ENCODE assay signal across 8 cellular contexts in the genomic region with DNA sequence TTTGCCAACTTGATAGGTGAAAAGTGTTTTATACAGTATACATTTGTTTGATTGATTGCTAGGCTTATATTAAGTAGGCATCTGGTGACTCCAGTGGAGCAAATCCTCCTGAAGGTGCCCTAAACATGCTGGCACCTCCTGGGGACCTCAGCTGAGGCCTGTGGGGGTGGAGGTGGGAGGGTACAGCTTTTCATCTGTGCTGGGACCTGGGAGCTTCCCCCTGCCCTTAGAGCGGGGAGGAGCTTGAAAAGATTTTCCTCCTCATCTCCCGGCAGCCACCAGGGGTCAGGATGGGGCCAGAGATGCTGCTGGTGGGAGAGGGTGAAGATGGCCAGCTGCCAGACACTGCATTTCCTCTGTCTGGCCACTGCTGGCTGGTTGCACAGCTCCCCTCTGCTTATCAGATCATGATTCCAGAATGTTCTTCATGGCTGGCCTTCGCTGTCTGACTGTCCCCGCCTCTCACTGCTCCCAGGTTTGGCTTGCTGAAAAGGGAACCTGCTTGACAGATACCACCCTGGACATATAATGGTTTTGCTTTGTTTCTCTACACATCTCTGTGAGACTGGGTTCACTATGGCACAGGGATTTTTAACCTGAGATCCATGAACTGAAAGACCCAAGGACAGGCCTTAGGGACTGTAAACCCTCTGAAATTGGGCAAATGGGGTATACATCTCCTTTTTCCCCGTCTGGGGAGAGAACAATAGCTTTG. TPM values are rescaled to one million over a fixed set of nuclear protein-coding genes. Genes with fewer than 3 reads are reported as not detected.
DNase-seq lines count a peak whose midpoint lies in the region; ATAC-seq and TF ChIP-seq lines count a peak whose summit lies in the region.

No MANE protein-coding gene starts in this region.

- H3K4me3 Mint-ChIP-seq in CD4-positive, CD25-positive, alpha-beta regulatory T cell, result no peak overlapping the region

- ATAC-seq in CD4-positive, CD25-positive, alpha-beta regulatory T cell (ENCODE audit: low read depth in 2 of 2), result peak; percentile 79 to 86
- ATAC-seq in GM19438 (IDR thresholded peaks at IDR 0.05; ENCODE audit: low read depth, unreplicated experiment), result peak; percentile 97
- peak; percentile 96 for ATAC-seq in HG03520 (IDR thresholded peaks at IDR 0.05; ENCODE audit: unreplicated experiment)

- H3K36me3 ChIP-seq in CD4-positive, CD25-positive, alpha-beta regulatory T cell (ENCODE audit: control insufficient read depth, insufficient read depth, low read length), result no peaks in the 10 kb centered on the region
- no peaks in the 10 kb centered on the region for H3K36me3 ChIP-seq in liver (ENCODE audit: control insufficient read depth in 4 of 4, insufficient read depth in 3 of 4, low read depth in 1 of 4, low read length in 3 of 4)

- DNase-seq in CD4-positive, CD25-positive, alpha-beta regulatory T cell, result peak; percentile 61 to 73 (median 68)
- DNase-seq in NCI-H524 treated with DMSO at 0.1 percent for 48 hours (lab: John Stamatoyannopoulos, UW), result peak; percentile 80
- peak; percentile 89 for DNase-seq in activated CD4-positive, alpha-beta T cell treated with anti-CD3 and anti-CD28 coated beads for 48 hours
- peak; percentile 59 to 60 (median 59) for DNase-seq in stimulated activated CD4-positive, alpha-beta T cell treated with anti-CD3 and anti-CD28 coated beads, TNF-alpha, amount 100 ng/mL, for 1 hour (ENCODE audit: low read depth in 3 of 3, low spot score in 1 of 3)

- H3K27ac ChIP-seq in CD4-positive, CD25-positive, alpha-beta regulatory T cell (ENCODE audit: insufficient read depth, low read length, poor library complexity, severe bottlenecking), result no peak overlapping the region
- H3K27ac ChIP-seq in cingulate gyrus (ENCODE audit: low read depth, low read length) (peak overlapping the region; percentile 5), liver (ENCODE audit: low read depth in 1 of 2, low read length in 2 of 2) (no peak overlapping the region)

- no peaks in the 10 kb centered on the region for H3K4me1 ChIP-seq in CD4-positive, CD25-positive, alpha-beta regulatory T cell (ENCODE audit: control insufficient read depth, insufficient read depth, low read length, poor library complexity, severe bottlenecking)
- H3K4me1 ChIP-seq in liver (ENCODE audit: control insufficient read depth in 4 of 4, insufficient read depth in 4 of 4, low read length in 3 of 4), result peaks cover 0 to 11% (median 5%) of the 10 kb centered on the region in 4 donors

- no peak overlapping the region for H3K9ac ChIP-seq in liver (ENCODE audit: low read depth in 1 of 2, low read length in 2 of 2)

- H3K9me3 ChIP-seq in CD4-positive, CD25-positive, alpha-beta regulatory T cell (ENCODE audit: control insufficient read depth in 2 of 2, low read length in 2 of 2), result no peaks in the 10 kb centered on the region
- H3K9me3 ChIP-seq in liver (ENCODE audit: control insufficient read depth in 4 of 4, low read length in 3 of 4), result no peaks in the 10 kb centered on the region

- TF ChIP-seq RAD21 in liver (IDR thresholded peaks at IDR 0.05), result peak; percentile 97 to 98

- H3K27me3 ChIP-seq in CD4-positive, CD25-positive, alpha-beta regulatory T cell (ENCODE audit: control insufficient read depth, insufficient read depth, low read length), result no peaks in the 10 kb centered on the region
- H3K27me3 ChIP-seq in liver (ENCODE audit: control insufficient read depth in 4 of 4, insufficient read depth in 4 of 4, low read length in 3 of 4), result no peaks in the 10 kb centered on the region

- peaks cover 0 to 1% (median 0%) of the 10 kb centered on the region in 7 donors for H3K9me3 Mint-ChIP-seq in CD4-positive, CD25-positive, alpha-beta regulatory T cell

- TF ChIP-seq CTCF in liver (IDR thresholded peaks at IDR 0.05; ENCODE audit: low read depth, low read length, missing input control), result peak; percentile 96

- peaks cover 0 to 5% (median 0%) of the 10 kb centered on the region in 4 donors for H3K4me1 Mint-ChIP-seq in CD4-positive, CD25-positive, alpha-beta regulatory T cell

- H3K36me3 Mint-ChIP-seq in CD4-positive, CD25-positive, alpha-beta regulatory T cell, result no peaks in the 10 kb centered on the region

- 18% methylated on average over 5 of the region's 5 CpGs for WGBS in liver

- H3K27ac Mint-ChIP-seq in CD4-positive, CD25-positive, alpha-beta regulatory T cell, result no peak overlapping the region

- peaks cover 19% of the 10 kb centered on the region for H3K27me3 Mint-ChIP-seq in CD4-positive, CD25-positive, alpha-beta regulatory T cell

- no peak overlapping the region for H3K4me3 ChIP-seq in CD4-positive, CD25-positive, alpha-beta regulatory T cell (ENCODE audit: low read depth, low read length)
- no peak overlapping the region for H3K4me3 ChIP-seq in liver (ENCODE audit: low read depth in 1 of 3, low read length in 3 of 3)

TF ChIP-seq in liver, 16 proteins besides CTCF, POLR2A, EP300 and RAD21 (continues in another document):
- TF ChIP-seq ATF3 (IDR thresholded peaks at IDR 0.05), result no peak
- TF ChIP-seq, protein P1, sequence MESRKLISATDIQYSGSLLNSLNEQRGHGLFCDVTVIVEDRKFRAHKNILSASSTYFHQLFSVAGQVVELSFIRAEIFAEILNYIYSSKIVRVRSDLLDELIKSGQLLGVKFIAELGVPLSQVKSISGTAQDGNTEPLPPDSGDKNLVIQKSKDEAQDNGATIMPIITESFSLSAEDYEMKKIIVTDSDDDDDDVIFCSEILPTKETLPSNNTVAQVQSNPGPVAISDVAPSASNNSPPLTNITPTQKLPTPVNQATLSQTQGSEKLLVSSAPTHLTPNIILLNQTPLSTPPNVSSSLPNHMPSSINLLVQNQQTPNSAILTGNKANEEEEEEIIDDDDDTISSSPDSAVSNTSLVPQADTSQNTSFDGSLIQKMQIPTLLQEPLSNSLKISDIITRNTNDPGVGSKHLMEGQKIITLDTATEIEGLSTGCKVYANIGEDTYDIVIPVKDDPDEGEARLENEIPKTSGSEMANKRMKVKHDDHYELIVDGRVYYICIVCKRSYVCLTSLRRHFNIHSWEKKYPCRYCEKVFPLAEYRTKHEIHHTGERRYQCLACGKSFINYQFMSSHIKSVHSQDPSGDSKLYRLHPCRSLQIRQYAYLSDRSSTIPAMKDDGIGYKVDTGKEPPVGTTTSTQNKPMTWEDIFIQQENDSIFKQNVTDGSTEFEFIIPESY (IDR thresholded peaks at IDR 0.05), result no peak
- no peak for TF ChIP-seq JUND (IDR thresholded peaks at IDR 0.05)
- no peak for TF ChIP-seq EGR1 (IDR thresholded peaks at IDR 0.05; ENCODE audit: low read depth in 2 of 2)
- TF ChIP-seq YY1 (IDR thresholded peaks at IDR 0.05), result peak; percentile 68
- peak; percentile 51 for TF ChIP-seq FOXA1 (IDR thresholded peaks at IDR 0.05)
- TF ChIP-seq, protein P2, sequence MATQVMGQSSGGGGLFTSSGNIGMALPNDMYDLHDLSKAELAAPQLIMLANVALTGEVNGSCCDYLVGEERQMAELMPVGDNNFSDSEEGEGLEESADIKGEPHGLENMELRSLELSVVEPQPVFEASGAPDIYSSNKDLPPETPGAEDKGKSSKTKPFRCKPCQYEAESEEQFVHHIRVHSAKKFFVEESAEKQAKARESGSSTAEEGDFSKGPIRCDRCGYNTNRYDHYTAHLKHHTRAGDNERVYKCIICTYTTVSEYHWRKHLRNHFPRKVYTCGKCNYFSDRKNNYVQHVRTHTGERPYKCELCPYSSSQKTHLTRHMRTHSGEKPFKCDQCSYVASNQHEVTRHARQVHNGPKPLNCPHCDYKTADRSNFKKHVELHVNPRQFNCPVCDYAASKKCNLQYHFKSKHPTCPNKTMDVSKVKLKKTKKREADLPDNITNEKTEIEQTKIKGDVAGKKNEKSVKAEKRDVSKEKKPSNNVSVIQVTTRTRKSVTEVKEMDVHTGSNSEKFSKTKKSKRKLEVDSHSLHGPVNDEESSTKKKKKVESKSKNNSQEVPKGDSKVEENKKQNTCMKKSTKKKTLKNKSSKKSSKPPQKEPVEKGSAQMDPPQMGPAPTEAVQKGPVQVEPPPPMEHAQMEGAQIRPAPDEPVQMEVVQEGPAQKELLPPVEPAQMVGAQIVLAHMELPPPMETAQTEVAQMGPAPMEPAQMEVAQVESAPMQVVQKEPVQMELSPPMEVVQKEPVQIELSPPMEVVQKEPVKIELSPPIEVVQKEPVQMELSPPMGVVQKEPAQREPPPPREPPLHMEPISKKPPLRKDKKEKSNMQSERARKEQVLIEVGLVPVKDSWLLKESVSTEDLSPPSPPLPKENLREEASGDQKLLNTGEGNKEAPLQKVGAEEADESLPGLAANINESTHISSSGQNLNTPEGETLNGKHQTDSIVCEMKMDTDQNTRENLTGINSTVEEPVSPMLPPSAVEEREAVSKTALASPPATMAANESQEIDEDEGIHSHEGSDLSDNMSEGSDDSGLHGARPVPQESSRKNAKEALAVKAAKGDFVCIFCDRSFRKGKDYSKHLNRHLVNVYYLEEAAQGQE (IDR thresholded peaks at IDR 0.05), result peak; percentile 15
- TF ChIP-seq, protein P3, sequence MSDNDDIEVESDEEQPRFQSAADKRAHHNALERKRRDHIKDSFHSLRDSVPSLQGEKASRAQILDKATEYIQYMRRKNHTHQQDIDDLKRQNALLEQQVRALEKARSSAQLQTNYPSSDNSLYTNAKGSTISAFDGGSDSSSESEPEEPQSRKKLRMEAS (IDR thresholded peaks at IDR 0.05), result no peak
- TF ChIP-seq SP1 (IDR thresholded peaks at IDR 0.05), result peak; percentile 41
- TF ChIP-seq TAF1 (conservative IDR thresholded peaks at IDR 0.05), result no peak
- no peak for TF ChIP-seq FOXA2 (IDR thresholded peaks at IDR 0.05)

RNA-seq across cellular contexts. Expression of gene JPH4, which starts 10.5 kb away (rescaled TPM):
- total RNA-seq in CD4-positive, CD25-positive, alpha-beta regulatory T cell, result not detected
- under 1 TPM in 1 of 4 donors, not detected in 3; 0.14 TPM for polyA plus RNA-seq in CD4-positive, CD25-positive, alpha-beta regulatory T cell
- under 1 TPM; 0.08 to 0.23 TPM for total RNA-seq in liver
- under 1 TPM; 0.07 to 0.24 TPM for polyA plus RNA-seq in liver

RNA-seq across cellular contexts. Expression of gene AP1G2, which starts 21.4 kb away (rescaled TPM):
- total RNA-seq in CD4-positive, CD25-positive, alpha-beta regulatory T cell, result 329 TPM
- 10 to 100 TPM; 56.1 to 84.9 (median 76.4) TPM for polyA plus RNA-seq in CD4-positive, CD25-positive, alpha-beta regulatory T cell
- 10 to 100 TPM; 14.8 to 19.7 TPM for total RNA-seq in liver
- 10 to 100 TPM; 12.4 to 26.6 TPM for polyA plus RNA-seq in liver

RNA-seq across cellular contexts. Expression of gene THTPA, which starts 33.0 kb away (rescaled TPM):
- 7.6 TPM for total RNA-seq in CD4-positive, CD25-positive, alpha-beta regulatory T cell
- 10 to 100 TPM in 3 of 4 donors, 1 to 10 TPM in 1; 7.5 to 14.6 (median 12.4) TPM for polyA plus RNA-seq in CD4-positive, CD25-positive, alpha-beta regulatory T cell
- total RNA-seq in liver, result 10 to 100 TPM in 1 of 2 donors, 1 to 10 TPM in 1; 7.3 to 19.8 TPM
- polyA plus RNA-seq in liver, result 10 to 100 TPM in 1 of 2 donors, 1 to 10 TPM in 1; 9.6 to 10.2 TPM

RNA-seq across cellular contexts. Expression of gene ZFHX2, which starts 37.5 kb away (rescaled TPM):
- 0.42 TPM for total RNA-seq in CD4-positive, CD25-positive, alpha-beta regulatory T cell
- polyA plus RNA-seq in CD4-positive, CD25-positive, alpha-beta regulatory T cell, result not detected
- under 1 TPM; 0.08 to 0.14 TPM for total RNA-seq in liver
- polyA plus RNA-seq in liver, result under 1 TPM; 0.06 to 0.12 TPM

RNA-seq across cellular contexts. Expression of gene DHRS2, which starts 47.1 kb away (rescaled TPM):
- not detected for total RNA-seq in CD4-positive, CD25-positive, alpha-beta regulatory T cell
- under 1 TPM in 1 of 4 donors, not detected in 3; 0.25 TPM for polyA plus RNA-seq in CD4-positive, CD25-positive, alpha-beta regulatory T cell
- total RNA-seq in liver, result 1 to 10 TPM in 1 of 2 donors, under 1 TPM in 1; 0.56 to 1.0 TPM
- polyA plus RNA-seq in liver, result under 1 TPM; 0.33 to 0.68 TPM

Comparison
In these comparisons a context has a peak if more than half of its experiments do, and no peak if none do; other contexts are left out.
1. RNA of gene AP1G2, which starts 21.4 kb away (total RNA-seq): 329 TPM in CD4-positive, CD25-positive, alpha-beta regulatory T cell (single experiment); 14.8 to 19.7 TPM in liver; every median in the first group is over 10 times any median in the second.
2. Peak in every context shown above with its lines, with median percentiles within 50 percentile points of each other: ATAC-seq and DNase-seq.